18 cellular contexts compared by ENCODE assay signal in genomic region chr7:17871815-17872533, GRCh38.
DNase-seq lines count a peak whose midpoint lies in the region; ATAC-seq and TF ChIP-seq lines count a peak whose summit lies in the region.
"Had no signal": no experiment of that assay in that cellular context is flagged by ENCODE, and none has a peak within 500 bp of the region (broad histone marks: within the 10 kb centered on the region; RNA-seq: fewer than 3 reads in every experiment).

No MANE protein-coding gene starts in this region.

- no peaks in the 10 kb centered on the region for H3K4me1 ChIP-seq in CD4-positive, CD25-positive, alpha-beta regulatory T cell (ENCODE audit: control insufficient read depth, insufficient read depth, low read length, poor library complexity, severe bottlenecking)
- peaks cover 15% of the 10 kb centered on the region for H3K4me1 ChIP-seq in OCI-LY3 (ENCODE audit: low read length)

- H3K9me3 Mint-ChIP-seq in activated CD8-positive, alpha-beta memory T cell treated with anti-CD3 and anti-CD28 coated beads, Interleukin-2, amount 10 ng/mL, durations not matched to agents 7 days and 5 days (ENCODE audit: low read depth), result peaks cover 6% of the 10 kb centered on the region
- H3K9me3 Mint-ChIP-seq in CD4-positive, CD25-positive, alpha-beta regulatory T cell, result no peaks in the 10 kb centered on the region
- peaks cover 1% of the 10 kb centered on the region for H3K9me3 Mint-ChIP-seq in memory B cell

- no peaks in the 10 kb centered on the region for H3K79me2 ChIP-seq in OCI-LY3 (ENCODE audit: low read length)

- H3K4me2 ChIP-seq in OCI-LY3 (ENCODE audit: low read length), result peak overlapping the region; percentile 45
- H3K4me2 ChIP-seq: KMS-11 had no signal

- peaks cover 14% of the 10 kb centered on the region for H3K4me1 Mint-ChIP-seq in activated CD8-positive, alpha-beta memory T cell treated with anti-CD3 and anti-CD28 coated beads, Interleukin-2, amount 10 ng/mL, durations not matched to agents 7 days and 5 days
- H3K4me1 Mint-ChIP-seq in CD4-positive, CD25-positive, alpha-beta regulatory T cell, result peaks cover 0 to 24% (median 2%) of the 10 kb centered on the region in 4 donors
- peaks cover 2% of the 10 kb centered on the region for H3K4me1 Mint-ChIP-seq in memory B cell

- H4K20me1 ChIP-seq in OCI-LY3 (ENCODE audit: insufficient read depth, low read length), result peaks cover 7% of the 10 kb centered on the region; the same call in 1 of the 2 replicates

- CTCF ChIA-PET in activated CD8-positive, alpha-beta memory T cell treated with anti-CD3 and anti-CD28 coated beads, Interleukin-2, amount 10 ng/mL, durations not matched to agents 7 days and 5 days (lab: Charles Lee), result interaction anchor here (1.0 kb wide), 1 partner anchor 102 kb away, joined by 3 read pairs; no protein-coding TSS in a partner anchor

- H3K4me3 ChIP-seq in CD4-positive, CD25-positive, alpha-beta regulatory T cell (ENCODE audit: low read depth, low read length), result no peak overlapping the region
- H3K4me3 ChIP-seq in OCI-LY3 (ENCODE audit: low read length), result peak overlapping the region; percentile 12; the same call in 1 of the 2 replicates

- no peaks in the 10 kb centered on the region for H3K27me3 ChIP-seq in CD4-positive, CD25-positive, alpha-beta regulatory T cell (ENCODE audit: control insufficient read depth, insufficient read depth, low read length)
- H3K27me3 ChIP-seq in OCI-LY3 (ENCODE audit: low read depth, low read length), result no peaks in the 10 kb centered on the region

- no peak overlapping the region for H3K4me3 Mint-ChIP-seq in activated CD8-positive, alpha-beta memory T cell treated with anti-CD3 and anti-CD28 coated beads, Interleukin-2, amount 10 ng/mL, durations not matched to agents 7 days and 5 days
- H3K4me3 Mint-ChIP-seq in CD4-positive, CD25-positive, alpha-beta regulatory T cell, result no peak overlapping the region
- H3K4me3 Mint-ChIP-seq in memory B cell, result no peak overlapping the region

- no peak overlapping the region for H2AFZ ChIP-seq in OCI-LY3 (ENCODE audit: low read depth, low read length)

- H3K27ac ChIP-seq in CD4-positive, CD25-positive, alpha-beta regulatory T cell (ENCODE audit: insufficient read depth, low read length, poor library complexity, severe bottlenecking), result no peak overlapping the region
- H3K27ac ChIP-seq in OCI-LY3 (ENCODE audit: low read length), result no peak overlapping the region
- H3K27ac ChIP-seq: KMS-11 had no signal

- H3K9ac ChIP-seq in OCI-LY3 (ENCODE audit: low read length), result no peak overlapping the region
- H3K9ac ChIP-seq: KMS-11 had no signal

- peak; percentile 27 for ATAC-seq in activated CD8-positive, alpha-beta memory T cell treated with anti-CD3 and anti-CD28 coated beads, Interleukin-2, amount 10 ng/mL, durations not matched to agents 7 days and 5 days
- ATAC-seq in CD4-positive, CD25-positive, alpha-beta regulatory T cell (ENCODE audit: low read depth in 2 of 2), result no peak
- no peak for ATAC-seq in memory B cell (ENCODE audit: low read depth)

- no peak overlapping the region for H3K27ac Mint-ChIP-seq in activated CD8-positive, alpha-beta memory T cell treated with anti-CD3 and anti-CD28 coated beads, Interleukin-2, amount 10 ng/mL, durations not matched to agents 7 days and 5 days
- H3K27ac Mint-ChIP-seq in CD4-positive, CD25-positive, alpha-beta regulatory T cell, result peak overlapping the region in 2 of 3 donors; percentile 22 to 39
- H3K27ac Mint-ChIP-seq in memory B cell, result peak overlapping the region; percentile 32

- H3K36me3 Mint-ChIP-seq in activated CD8-positive, alpha-beta memory T cell treated with anti-CD3 and anti-CD28 coated beads, Interleukin-2, amount 10 ng/mL, durations not matched to agents 7 days and 5 days, result peaks cover 40% of the 10 kb centered on the region
- peaks cover 50% of the 10 kb centered on the region for H3K36me3 Mint-ChIP-seq in CD4-positive, CD25-positive, alpha-beta regulatory T cell
- peaks cover 30% of the 10 kb centered on the region for H3K36me3 Mint-ChIP-seq in memory B cell

- H3K27me3 Mint-ChIP-seq in activated CD8-positive, alpha-beta memory T cell treated with anti-CD3 and anti-CD28 coated beads, Interleukin-2, amount 10 ng/mL, durations not matched to agents 7 days and 5 days, result no peaks in the 10 kb centered on the region
- H3K27me3 Mint-ChIP-seq in CD4-positive, CD25-positive, alpha-beta regulatory T cell, result no peaks in the 10 kb centered on the region
- no peaks in the 10 kb centered on the region for H3K27me3 Mint-ChIP-seq in memory B cell

- peaks cover 41% of the 10 kb centered on the region for H3K36me3 ChIP-seq in CD4-positive, CD25-positive, alpha-beta regulatory T cell (ENCODE audit: control insufficient read depth, insufficient read depth, low read length)
- H3K36me3 ChIP-seq in OCI-LY3 (replicated peaks; ENCODE audit: low read depth, low read length), result peaks cover 21% of the 10 kb centered on the region

- no peak for DNase-seq in activated CD8-positive, alpha-beta memory T cell treated with anti-CD3 and anti-CD28 coated beads, Interleukin-2, amount 10 ng/mL, durations not matched to agents 7 days and 5 days
- no peak for DNase-seq in activated CD8-positive, alpha-beta memory T cell treated with anti-CD3 and anti-CD28 coated beads, Interleukin-2, amount 50 U/mL, for 48 hours
- DNase-seq in CD4-positive, CD25-positive, alpha-beta regulatory T cell, result no peak
- DNase-seq in memory B cell (ENCODE audit: low spot score in 2 of 2) (no peak), foreskin melanocyte (no peak), NCI-H1092 (lab: John Stamatoyannopoulos, UW) (no peak)
- no peak for DNase-seq in stimulated activated CD8-positive, alpha-beta memory T cell treated with anti-CD3 and anti-CD28 coated beads, Interleukin-4, amount 100 ng/mL, for 48 hours
- DNase-seq: AML-193, C1 segment of cervical spinal cord, H7, IMR-90, NCI-H1105 treated with DMSO at 0.1 percent for 48 hours, NCI-H2029 treated with DMSO at 0.1 percent for 48 hours, NCI-H2171, NCI-H524 treated with DMSO at 0.1 percent for 48 hours, Right ventricle myocardium superior had no signal

- no peaks in the 10 kb centered on the region for H3K9me3 ChIP-seq in CD4-positive, CD25-positive, alpha-beta regulatory T cell (ENCODE audit: control insufficient read depth in 2 of 2, low read length in 2 of 2)
- no peaks in the 10 kb centered on the region for H3K9me3 ChIP-seq in OCI-LY3 (ENCODE audit: insufficient read depth, low read length)

- TF ChIP-seq CTCF in OCI-LY3 (IDR thresholded peaks at IDR 0.05; ENCODE audit: low read depth, low read length), result no peak
